8 cellular contexts compared by ENCODE assay signal in genomic region chr10:5584895-5585516, GRCh38.
DNase-seq lines count a peak whose midpoint lies in the region; ATAC-seq and TF ChIP-seq lines count a peak whose summit lies in the region.

No MANE protein-coding gene starts in this region.

- peaks cover 8 to 12% of the 10 kb centered on the region in 2 donors for H3K9me3 ChIP-seq in breast epithelium

- H3K27me3 ChIP-seq in breast epithelium, result no peaks in the 10 kb centered on the region

- no peak for TF ChIP-seq CTCF in breast epithelium (IDR thresholded peaks at IDR 0.05)

- H3K27ac ChIP-seq in breast epithelium, result peak overlapping the region; percentile 90 to 93
- peak overlapping the region in 19 of 21 experiments; percentile 14 to 82 (median 58) for H3K27ac ChIP-seq in skin epidermis

- TF ChIP-seq POLR2A in breast epithelium (IDR thresholded peaks at IDR 0.05), result no peak
- no peak for TF ChIP-seq POLR2A in erythroblast (IDR thresholded peaks at IDR 0.05; ENCODE audit: low read length)

- intact Hi-C loops in breast epithelium (cut with DNase I; ENCODE audit: low total_unique reads), result no loop called here

- DNase-seq in NCI-H748 (lab: John Stamatoyannopoulos, UW; ENCODE audit: unreplicated experiment) (peak; percentile 25), NCI-H748 treated with DMSO at 0.1 percent for 48 hours (lab: John Stamatoyannopoulos, UW) (no peak), breast epithelium (ENCODE audit: low spot score in 2 of 2) (peak in 1 of 2 donors; percentile 71), NCI-H526 treated with DMSO at 0.1 percent for 48 hours (lab: John Stamatoyannopoulos, UW) (no peak), erythroblast (lab: John Stamatoyannopoulos, UW) (no peak), putamen (ENCODE audit: low spot score) (no peak)

- H3K4me3 ChIP-seq in breast epithelium, result no peak overlapping the region
- no peak overlapping the region for H3K4me3 ChIP-seq in skin epidermis

- H3K36me3 ChIP-seq in breast epithelium, result no peaks in the 10 kb centered on the region

- H3K4me1 ChIP-seq in breast epithelium, result peaks cover 16 to 22% of the 10 kb centered on the region in 2 donors

- ATAC-seq in HG03280 (IDR thresholded peaks at IDR 0.05; ENCODE audit: unreplicated experiment), result peak; percentile 65
